ENCODE assay signal across 22 cellular contexts in genomic region chr18:42563995-42564394, GRCh38.
"Had no signal": no experiment of that assay in that cellular context is flagged by ENCODE, and none has a peak within 500 bp of the region (broad histone marks: within the 10 kb centered on the region; RNA-seq: fewer than 3 reads in every experiment).

No MANE protein-coding gene starts in this region.

- DNase-seq: colonic mucosa; cortex of kidney; dermis blood vessel endothelial cell; effector CD4-positive, alpha-beta T cell; effector CD8-positive, alpha-beta T cell; effector memory CD4-positive, alpha-beta T cell; effector memory CD8-positive, alpha-beta T cell; endodermal cell; erythroblast; esophagus squamous epithelium; foreskin fibroblast; foreskin keratinocyte; gastrocnemius medialis; glutamatergic neuron; heart left ventricle; heart right ventricle had no signal

- H3K27ac ChIP-seq: colonic mucosa, coronary artery, dorsolateral prefrontal cortex, epithelial cell of prostate, esophagus muscularis mucosa, esophagus squamous epithelium, foreskin keratinocyte, gastrocnemius medialis, gastroesophageal sphincter, heart left ventricle, heart right ventricle had no signal

- H3K27me3 ChIP-seq: colonic mucosa, esophagus muscularis mucosa, esophagus squamous epithelium, foreskin keratinocyte, gastrocnemius medialis, gastroesophageal sphincter, heart left ventricle, heart right ventricle had no signal

- ATAC-seq: effector memory CD8-positive, alpha-beta T cell; esophagus mucosa; foreskin keratinocyte; gastrocnemius medialis; gastroesophageal sphincter; heart left ventricle; heart right ventricle had no signal

- H3K36me3 ChIP-seq: colonic mucosa, esophagus muscularis mucosa, esophagus squamous epithelium, gastrocnemius medialis, gastroesophageal sphincter, heart left ventricle, heart right ventricle had no signal

- H3K9me3 ChIP-seq: colonic mucosa, esophagus muscularis mucosa, esophagus squamous epithelium, gastrocnemius medialis, gastroesophageal sphincter, heart left ventricle, heart right ventricle had no signal

- H3K4me1 ChIP-seq: colonic mucosa, esophagus squamous epithelium, foreskin keratinocyte, gastrocnemius medialis, gastroesophageal sphincter, heart left ventricle, heart right ventricle had no signal

- H3K4me3 ChIP-seq: colonic mucosa, coronary artery, dorsolateral prefrontal cortex, esophagus muscularis mucosa, esophagus squamous epithelium, gastrocnemius medialis, gastroesophageal sphincter, heart left ventricle, heart right ventricle had no signal
